8 cellular contexts compared by ENCODE assay signal in genomic region chr16:29600111-29601000, GRCh38.
DNase-seq lines count a peak whose midpoint lies in the region; ATAC-seq and TF ChIP-seq lines count a peak whose summit lies in the region.
"Not testable (repeated sequence)": the region's sequence is repeated elsewhere in the genome, so short reads cannot be mapped to it uniquely, and the experiment has no call there.

No MANE protein-coding gene starts in this region.

- H3K4me1 Mint-ChIP-seq in CD14-positive monocyte (peaks cover 21% of the 10 kb centered on the region), activated B cell treated with CpG ODN at 0.5 μM for 24 hours (peaks cover 38% of the 10 kb centered on the region), immature natural killer cell (peaks cover 37 to 42% of the 10 kb centered on the region in 2 donors)

- intact Hi-C loops in CD14-positive monocyte (cut with micrococcal nuclease): loop anchor here in 1 of 2 donors (10.0 kb wide), 1 partner anchor 64 kb away; the partner anchor contains the start of gene SPN
- intact Hi-C loops in activated B cell treated with CpG ODN at 0.5 μM for 24 hours (cut with micrococcal nuclease): not testable (repeated sequence)

- TF ChIP-seq CTCF in CD14-positive monocyte (IDR thresholded peaks at IDR 0.05); activated B cell treated with CpG ODN at 0.5 μM for 24 hours (IDR thresholded peaks at IDR 0.05): not testable (repeated sequence)

- CTCF ChIA-PET in activated B cell treated with CpG ODN at 0.5 μM for 24 hours (lab: Charles Lee): interaction anchor here (0.6 kb wide), 1 partner anchor 43 kb away, joined by 4 read pairs; no protein-coding TSS in a partner anchor

- H3K27ac Mint-ChIP-seq in CD14-positive monocyte (peak overlapping the region in 4 of 7 donors; percentile 11 to 76 (median 41)), activated B cell treated with CpG ODN at 0.5 μM for 24 hours (peak overlapping the region; percentile 74), immature natural killer cell (peak overlapping the region; percentile 78 to 85 (median 83))

- not testable (repeated sequence) for H3K9me3 Mint-ChIP-seq in CD14-positive monocyte, activated B cell treated with CpG ODN at 0.5 μM for 24 hours, immature natural killer cell

- not testable (repeated sequence) for H3K27me3 Mint-ChIP-seq in CD14-positive monocyte (ENCODE audit: low read depth in 3 of 3); activated B cell treated with CpG ODN at 0.5 μM for 24 hours
- peaks cover 10 to 30% (median 19%) of the 10 kb centered on the region in 3 donors for H3K27me3 Mint-ChIP-seq in immature natural killer cell (ENCODE audit: low read depth in 3 of 3)

- ATAC-seq in GM18861 (IDR thresholded peaks at IDR 0.05; ENCODE audit: unreplicated experiment): peak; percentile 46
- peak; percentile 39 for ATAC-seq in HG03108 (IDR thresholded peaks at IDR 0.05; ENCODE audit: unreplicated experiment)
- ATAC-seq in activated B cell treated with CpG ODN at 0.5 μM for 24 hours (ENCODE audit: low read depth): peak; percentile 67

- not testable (repeated sequence) for H3K36me3 Mint-ChIP-seq in CD14-positive monocyte; activated B cell treated with CpG ODN at 0.5 μM for 24 hours (ENCODE audit: low read depth); immature natural killer cell

- H3K4me3 Mint-ChIP-seq in CD14-positive monocyte: peak overlapping the region; percentile 51 to 52
- peak overlapping the region; percentile 69 for H3K4me3 Mint-ChIP-seq in activated B cell treated with CpG ODN at 0.5 μM for 24 hours
- peak overlapping the region; percentile 59 to 79 (median 73) for H3K4me3 Mint-ChIP-seq in immature natural killer cell

- DNase-seq in CD14-positive monocyte (ENCODE audit: low spot score): not testable (repeated sequence)
- DNase-seq in NCI-H526 (lab: John Stamatoyannopoulos, UW) (peak; percentile 71 to 89), activated B cell treated with CpG ODN at 0.5 μM for 24 hours (peak; percentile 57), activated gamma-delta T cell treated with Interleukin-2 at 50 U/mL for 16 hours (peak; percentile 51), immature natural killer cell (peak; percentile 42 to 48 (median 48))
- DNase-seq in stimulated activated CD4-positive, alpha-beta T cell treated with anti-CD3 and anti-CD28 coated beads, Interleukin-15, amount 100 ng/mL, for 24 hours: peak; percentile 57

- POLR2A ChIA-PET in activated B cell treated with CpG ODN at 0.5 μM for 24 hours (lab: Charles Lee): interaction anchor here (0.5 to 1.0 kb wide), 6 partner anchors 9 to 251 kb away, joined by 3 to 10 read pairs (median 4); partner anchors contain the start of gene MAZ
